ENCODE assay signal across 19 cellular contexts in the genomic region with DNA sequence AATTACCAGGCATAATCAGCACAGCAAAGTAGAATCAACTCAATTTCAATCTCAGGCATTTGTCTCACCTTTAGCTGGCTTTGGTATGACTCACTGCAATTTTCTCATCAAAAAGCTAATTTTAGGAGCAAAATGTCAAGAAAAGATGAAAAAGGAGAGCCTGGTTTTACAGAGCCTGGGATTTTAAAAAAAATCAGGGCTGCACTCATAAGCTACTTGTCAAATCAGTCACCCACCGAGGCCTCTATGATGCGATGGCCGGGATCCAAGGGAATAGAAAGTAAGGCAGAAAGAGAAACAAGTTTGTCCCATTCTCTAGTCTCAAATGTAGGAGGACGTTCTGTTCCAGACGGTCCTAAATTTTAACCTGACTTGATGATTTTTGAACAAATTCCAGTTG.
A peak's percentile ranks its signal among the peaks of the same experiment; 100 is the strongest.
DNase-seq lines count a peak whose midpoint lies in the region; ATAC-seq and TF ChIP-seq lines count a peak whose summit lies in the region.
"Had no signal": no experiment of that assay in that cellular context is flagged by ENCODE, and none has a peak within 500 bp of the region (broad histone marks: within the 10 kb centered on the region; RNA-seq: fewer than 3 reads in every experiment).

No MANE protein-coding gene starts in this region.

- no peak for TF ChIP-seq EP300 in upper lobe of left lung (IDR thresholded peaks at IDR 0.05)

- H3K36me3 ChIP-seq in Panc1 (ENCODE audit: control insufficient read depth, insufficient read depth, low read length) (no peaks in the 10 kb centered on the region), upper lobe of left lung (no peaks in the 10 kb centered on the region)
- H3K36me3 ChIP-seq: BE2C; BLaER1 treated with 17β-estradiol and CSF1 and Interleukin-3, amounts not matched to agents 10 nM and 100 nM had no signal

- H3K4me1 ChIP-seq in Panc1 (ENCODE audit: control insufficient read depth, insufficient read depth, low read length) (peaks cover 44% of the 10 kb centered on the region), upper lobe of left lung (peaks cover 4 to 7% (median 5%) of the 10 kb centered on the region in 4 donors), foreskin keratinocyte (no peaks in the 10 kb centered on the region)
- H3K4me1 ChIP-seq: BE2C had no signal

- WGBS in upper lobe of left lung, 2 donors, result 62 to 67% methylated on average over 5 of the region's 5 CpGs

- intact Hi-C loops in Panc1 (cut with micrococcal nuclease; ENCODE audit: unreplicated experiment), result loop anchor here (10.0 kb wide), 1 partner anchor 365 kb away; no protein-coding TSS in a partner anchor

- in situ Hi-C loops in G401 (cut with HindIII; ENCODE audit: low sequenced_read_pairs) (no loop called here), Panc1 (cut with HindIII; ENCODE audit: low pct_unique_long_range_greater_than_20kb, low sequenced_read_pairs) (no loop called here)

- no peak for TF ChIP-seq POLR2A in upper lobe of left lung (IDR thresholded peaks at IDR 0.05)

- H3K27me3 ChIP-seq in Panc1 (ENCODE audit: control insufficient read depth, insufficient read depth, low read length) (no peaks in the 10 kb centered on the region), upper lobe of left lung (no peaks in the 10 kb centered on the region), foreskin keratinocyte (peaks cover 37% of the 10 kb centered on the region)
- H3K27me3 ChIP-seq: BE2C; BLaER1 treated with 17β-estradiol and CSF1 and Interleukin-3, amounts not matched to agents 10 nM and 100 nM had no signal

- DNase-seq in G401 (ENCODE audit: low spot score) (peak; percentile 76), Panc1 (ENCODE audit: low read depth, low spot score) (no peak), cerebellar cortex (ENCODE audit: low spot score) (peak; percentile 93), retinal pigment epithelial cell (ENCODE audit: low read depth) (peak; percentile 25), upper lobe of left lung (no peak), foreskin keratinocyte (no peak)
- DNase-seq: 8988T; ACHN; AML-193; BE2C; CD4-positive, alpha-beta T cell; CD8-positive, alpha-beta memory T cell; DMS53; DMS79 treated with DMSO at 0.1 percent for 48 hours; H7; HCEC 1CT had no signal

- BruUV-seq in Panc1 (replicated peaks; lab: Mats Ljungman, UMichigan), result no TSS peak

- no peak overlapping the region for H3K4me3 ChIP-seq in Panc1 (ENCODE audit: low read depth in 2 of 2, low read length in 2 of 2)
- no peak overlapping the region for H3K4me3 ChIP-seq in retinal pigment epithelial cell (ENCODE audit: low read length)
- no peak overlapping the region for H3K4me3 ChIP-seq in upper lobe of left lung
- H3K4me3 ChIP-seq: A549; BLaER1 treated with 17β-estradiol and CSF1 and Interleukin-3, amounts not matched to agents 10 nM and 100 nM had no signal

- CTCF ChIA-PET in Panc1 (lab: Charles Lee), result no interaction called here

- TF ChIP-seq CTCF in Panc1 (IDR thresholded peaks at IDR 0.05) (no peak), retinal pigment epithelial cell (conservative IDR thresholded peaks at IDR 0.05; ENCODE audit: low read depth, low read length) (no peak), upper lobe of left lung (IDR thresholded peaks at IDR 0.05) (no peak), foreskin keratinocyte (conservative IDR thresholded peaks at IDR 0.05) (no peak)

- no peak for ATAC-seq in Panc1
- ATAC-seq in HG03354 (IDR thresholded peaks at IDR 0.05; ENCODE audit: poor library complexity, severe bottlenecking, unreplicated experiment), result no peak
- ATAC-seq in upper lobe of left lung (ENCODE audit: low FRiP score in 2 of 2), result no peak
- no peak for ATAC-seq in foreskin keratinocyte
- ATAC-seq: A549 had no signal

- POLR2A ChIA-PET in Panc1 (lab: Charles Lee), result interaction anchor here (0.6 kb wide), 1 partner anchor 82 kb away, joined by 4 read pairs; no protein-coding TSS in a partner anchor

- H3K27ac ChIP-seq in Panc1 (ENCODE audit: low read length) (peak overlapping the region; percentile 83), upper lobe of left lung (no peak overlapping the region), foreskin keratinocyte (no peak overlapping the region)
- H3K27ac ChIP-seq: A549; BLaER1 treated with 17β-estradiol and CSF1 and Interleukin-3, amounts not matched to agents 10 nM and 100 nM had no signal

- H3K9me3 ChIP-seq in Panc1 (ENCODE audit: control insufficient read depth, insufficient read depth, low read depth, low read length) (no peaks in the 10 kb centered on the region), upper lobe of left lung (no peaks in the 10 kb centered on the region)
- H3K9me3 ChIP-seq: A549; BE2C; BLaER1 treated with 17β-estradiol and CSF1 and Interleukin-3, amounts not matched to agents 10 nM and 100 nM had no signal

Comparison
In these comparisons a context has a peak if more than half of its experiments do, and no peak if none do; other contexts are left out.
1. DNase-seq: peak in G401 (single experiment), cerebellar cortex (single experiment) and retinal pigment epithelial cell (single experiment); none in Panc1 (single experiment), upper lobe of left lung (0 of 2) and foreskin keratinocyte (0 of 2).